Comparison of ENCODE assay signal across 18 cellular contexts in the genomic region with DNA sequence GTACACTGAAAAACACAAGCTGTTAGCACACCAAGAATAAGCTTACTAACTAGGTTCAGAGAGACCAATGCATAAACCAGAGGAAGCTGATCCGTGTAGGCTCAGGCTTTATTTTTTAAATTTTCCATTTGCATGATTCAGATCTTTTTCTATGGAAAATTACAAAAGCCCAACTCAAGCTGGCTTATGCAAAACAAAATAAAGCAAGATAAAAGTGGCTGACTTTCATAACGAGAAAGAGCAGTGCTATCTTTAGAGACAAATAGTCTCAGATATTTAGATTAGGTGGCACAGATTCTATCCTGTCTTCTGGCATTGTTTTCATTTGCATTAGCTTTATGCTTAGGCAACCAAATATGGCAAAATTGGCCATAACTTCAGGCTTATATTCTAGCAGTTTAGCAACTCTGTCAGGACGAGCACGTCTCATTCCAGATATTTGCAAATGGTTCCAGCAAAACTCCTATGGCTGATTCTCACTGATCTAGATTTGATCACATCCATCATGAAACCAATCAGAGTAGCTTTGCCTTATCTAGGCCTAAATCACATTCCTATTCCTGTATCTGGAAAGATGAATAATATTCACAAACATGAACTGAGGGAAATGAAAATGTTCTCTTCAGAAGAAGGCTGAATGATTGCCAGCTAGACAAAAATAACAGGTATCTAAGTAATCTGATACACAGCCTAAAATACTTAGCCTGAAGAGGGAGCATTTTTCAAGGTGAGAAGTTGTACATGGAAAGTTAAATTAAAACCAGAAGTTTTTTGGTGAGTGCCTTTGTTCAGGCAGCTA.
DNase-seq lines count a peak whose midpoint lies in the region; ATAC-seq, FAIRE-seq and TF ChIP-seq lines count a peak whose summit lies in the region.
"Had no signal": no experiment of that assay in that cellular context is flagged by ENCODE, and none has a peak within 500 bp of the region (broad histone marks: within the 10 kb centered on the region; RNA-seq: fewer than 3 reads in every experiment).

No MANE protein-coding gene starts in this region.

- H3K36me3 ChIP-seq in SU-DHL-6 (ENCODE audit: low read length): no peaks in the 10 kb centered on the region
- H3K36me3 ChIP-seq: lower lobe of right lung, SJCRH30 had no signal

- no peak for FAIRE-seq in GM19239 (lab: Jason Lieb, UNC)
- FAIRE-seq: A204.1 had no signal

- peak overlapping the region; percentile 44 for H3K9ac ChIP-seq in SU-DHL-6 (ENCODE audit: low read length)

- H3F3A ChIP-seq in SU-DHL-6 (ENCODE audit: insufficient read depth): peaks cover 20% of the 10 kb centered on the region; the same call in 1 of the 2 replicates

- no peaks in the 10 kb centered on the region for H4K20me1 ChIP-seq in SU-DHL-6 (ENCODE audit: low read depth, low read length)

- TF ChIP-seq CTCF in SU-DHL-6 (IDR thresholded peaks at IDR 0.05; ENCODE audit: insufficient read depth, low read length, poor library complexity, severe bottlenecking): no peak
- peak; percentile 49 for TF ChIP-seq CTCF in epithelial cell of proximal tubule (conservative IDR thresholded peaks at IDR 0.05; ENCODE audit: low read depth, low read length)

- no peaks in the 10 kb centered on the region for H3K9me3 ChIP-seq in SU-DHL-6 (ENCODE audit: insufficient read depth, low read length)
- H3K9me3 ChIP-seq: body of pancreas, lower lobe of right lung, SJCRH30 had no signal

- no peaks in the 10 kb centered on the region for H3K27me3 ChIP-seq in SU-DHL-6 (ENCODE audit: low read length)
- H3K27me3 ChIP-seq: body of pancreas, SJCRH30 had no signal

- DNase-seq in NCI-H82 (lab: John Stamatoyannopoulos, UW): peak; percentile 7
- no peak for DNase-seq in NCI-H82 treated with DMSO at 0.1 percent for 48 hours (lab: John Stamatoyannopoulos, UW; ENCODE audit: unreplicated experiment)
- DNase-seq in epithelial cell of proximal tubule (ENCODE audit: low read depth): no peak
- DNase-seq in retina: no peak
- no peak for DNase-seq in GM19239 (ENCODE audit: insufficient read length, low spot score)
- DNase-seq: activated CD4-positive, alpha-beta T cell treated with anti-CD3 and anti-CD28 coated beads, Interleukin-2, amount 50 U/mL, for 48 hours; body of pancreas; effector CD4-positive, alpha-beta T cell; lower lobe of right lung; MV-4-11; natural killer cell; NCI-H2171; SJCRH30; substantia nigra had no signal

- H3K79me2 ChIP-seq in SU-DHL-6 (ENCODE audit: insufficient read depth, low read length): no peaks in the 10 kb centered on the region

- H3K4me3 ChIP-seq in SU-DHL-6 (ENCODE audit: insufficient read depth, low read length, poor library complexity, severe bottlenecking) (peak overlapping the region; percentile 35), epithelial cell of proximal tubule (ENCODE audit: low read depth, low read length) (no peak overlapping the region)
- H3K4me3 ChIP-seq: body of pancreas, lower lobe of right lung, SJCRH30 had no signal

- no peak overlapping the region for H2AFZ ChIP-seq in SU-DHL-6 (ENCODE audit: low read depth, low read length, severe bottlenecking)

- no peaks in the 10 kb centered on the region for H3K9me2 ChIP-seq in SU-DHL-6 (replicated peaks; ENCODE audit: insufficient read depth, low read length)

- H3K27ac ChIP-seq in SU-DHL-6 (ENCODE audit: low read depth, low read length): peak overlapping the region; percentile 94
- peak overlapping the region; percentile 76 for H3K27ac ChIP-seq in temporal lobe (ENCODE audit: low read depth, low read length)
- H3K27ac ChIP-seq: body of pancreas, lower lobe of right lung, SJCRH30 had no signal

- no peak for ATAC-seq in GM21423 (IDR thresholded peaks at IDR 0.05; ENCODE audit: unreplicated experiment)
- ATAC-seq: body of pancreas, lower lobe of right lung, natural killer cell had no signal

- H3K4me2 ChIP-seq in SU-DHL-6 (ENCODE audit: low read depth, low read length, poor library complexity, severe bottlenecking): peak overlapping the region; percentile 61
